Comparison of ENCODE assay signal across 29 cellular contexts in the genomic region with DNA sequence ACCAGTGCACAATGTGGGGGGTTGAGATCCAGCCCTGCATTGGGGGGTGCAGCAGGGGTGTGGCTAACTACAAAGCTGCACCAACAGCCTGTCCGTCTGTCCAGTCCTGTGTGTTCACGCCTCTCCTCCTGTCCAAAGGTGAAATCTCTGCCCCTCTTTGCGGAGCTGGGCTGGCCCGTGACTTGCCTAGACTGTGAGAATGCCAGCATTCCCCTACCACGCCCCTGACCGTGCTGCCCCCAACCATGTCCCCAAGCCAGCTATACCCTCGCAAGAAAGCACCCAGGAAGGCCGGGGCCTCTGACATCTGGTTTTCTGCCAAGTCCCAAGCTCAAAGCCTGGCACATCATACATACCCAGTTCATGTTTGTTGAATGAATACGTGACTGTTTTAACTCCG. TPM values are rescaled to one million over a fixed set of nuclear protein-coding genes. Genes with fewer than 3 reads are reported as not detected.
"Had no signal": no experiment of that assay in that cellular context is flagged by ENCODE, and none has a peak within 500 bp of the region (broad histone marks: within the 10 kb centered on the region; RNA-seq: fewer than 3 reads in every experiment).

No MANE protein-coding gene starts in this region.

- DNase-seq: dermis blood vessel endothelial cell; effector CD4-positive, alpha-beta T cell; effector memory CD4-positive, alpha-beta T cell; foreskin keratinocyte; hypothalamus; left cardiac atrium; left ventricle myocardium superior; mammary epithelial cell; mesendoderm; midbrain had no signal

- H3K27ac Mint-ChIP-seq: memory B cell had no signal

- H3K36me3 ChIP-seq: esophagus muscularis mucosa, gastroesophageal sphincter, heart left ventricle, left lung had no signal

- FAIRE-seq: colon, endothelial cell of umbilical vein, frontal cortex, islet of Langerhans, keratinocyte had no signal

- H3K4me1 ChIP-seq: foreskin keratinocyte had no signal

- H3K4me3 ChIP-seq: coronary artery, dorsolateral prefrontal cortex, esophagus muscularis mucosa, gastroesophageal sphincter, heart left ventricle, hepatocyte, left lung, lung had no signal

- H2AFZ ChIP-seq: hepatocyte had no signal

- H3K9me3 ChIP-seq: esophagus muscularis mucosa, gastroesophageal sphincter, heart left ventricle, left lung had no signal

- H3K79me2 ChIP-seq: hepatocyte had no signal

- H3K4me2 ChIP-seq: hepatocyte had no signal

- H3K4me3 Mint-ChIP-seq: memory B cell had no signal

- H3K27me3 ChIP-seq: dorsolateral prefrontal cortex, gastroesophageal sphincter, heart left ventricle, hepatocyte had no signal

- ATAC-seq: foreskin keratinocyte, gastroesophageal sphincter, heart left ventricle, left cardiac atrium, left lung, left ventricle myocardium superior had no signal

- H3K27ac ChIP-seq: coronary artery, esophagus muscularis mucosa, foreskin keratinocyte, gastroesophageal sphincter, heart left ventricle, hepatocyte, left lung had no signal

RNA-seq across cellular contexts. Expression of gene CFAP99, which starts 19.5 kb away (rescaled TPM):
- total RNA-seq: endothelial cell of umbilical vein, epithelial cell of proximal tubule, fibroblast of villous mesenchyme, foreskin keratinocyte, frontal cortex, gastroesophageal sphincter, heart left ventricle, hepatocyte, kidney epithelial cell, left cardiac atrium, left ventricle myocardium superior, lower leg skin, mammary epithelial cell had no signal
- polyA plus RNA-seq: fibroblast of lung, foreskin keratinocyte, heart left ventricle, hepatocyte, keratinocyte, mammary epithelial cell had no signal
